8 cellular contexts compared by ENCODE assay signal in the genomic region with DNA sequence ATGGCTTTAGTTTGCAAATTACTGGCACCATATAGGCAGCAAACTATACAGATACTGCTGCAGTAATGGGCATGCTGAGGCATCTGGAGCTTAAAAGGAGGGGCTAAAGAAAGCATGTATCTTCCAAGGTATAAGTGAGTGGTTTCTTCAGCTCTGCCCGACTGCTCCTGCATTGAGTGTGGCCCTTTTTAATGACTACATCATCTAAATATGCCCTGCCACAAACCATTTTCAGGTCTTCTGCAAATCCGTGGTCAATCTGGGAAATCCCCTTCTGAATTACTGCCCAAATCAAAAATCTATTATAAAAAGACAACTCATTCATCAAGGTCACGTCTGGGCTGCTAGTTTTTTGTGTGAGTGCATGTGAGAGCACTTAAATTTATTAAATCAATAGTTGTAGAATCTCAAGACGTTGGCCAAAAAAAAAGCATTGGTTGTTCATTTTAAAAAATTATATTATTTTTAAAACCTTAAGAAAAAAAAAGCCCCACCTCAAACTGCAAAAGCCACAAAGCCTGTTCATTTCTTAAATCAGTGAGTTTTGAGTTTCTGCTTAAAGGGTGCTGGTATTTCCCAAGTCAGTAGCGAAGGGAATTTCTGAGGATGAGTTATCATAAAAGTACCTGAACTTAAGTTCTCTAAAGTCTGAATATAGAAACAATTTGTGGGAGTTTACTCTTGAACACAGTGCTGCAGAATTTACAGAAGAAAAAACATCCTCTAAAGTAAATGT. TPM values are rescaled to one million over a fixed set of nuclear protein-coding genes. Genes with fewer than 3 reads are reported as not detected.
DNase-seq lines count a peak whose midpoint lies in the region; ATAC-seq lines count a peak whose summit lies in the region.

No MANE protein-coding gene starts in this region.

- peaks cover 54 to 86% (median 74%) of the 10 kb centered on the region in 4 donors for H3K4me1 Mint-ChIP-seq in CD4-positive, CD25-positive, alpha-beta regulatory T cell

- peaks cover 10% of the 10 kb centered on the region for H3K36me3 Mint-ChIP-seq in CD4-positive, CD25-positive, alpha-beta regulatory T cell
- H3K36me3 Mint-ChIP-seq in activated naive CD4-positive, alpha-beta T cell treated with anti-CD3 and anti-CD28 coated beads, Interleukin-2, amount 50 U/mL, for 72 hours, result peaks cover 6 to 37% of the 10 kb centered on the region in 2 donors

- H3K27ac ChIP-seq in CD4-positive, CD25-positive, alpha-beta regulatory T cell (ENCODE audit: insufficient read depth, low read length, poor library complexity, severe bottlenecking), result peak overlapping the region; percentile 94
- H3K27ac ChIP-seq in right cardiac atrium (ENCODE audit: low read length), result no peak overlapping the region

- peaks cover 86% of the 10 kb centered on the region for H3K4me1 ChIP-seq in CD4-positive, CD25-positive, alpha-beta regulatory T cell (ENCODE audit: control insufficient read depth, insufficient read depth, low read length, poor library complexity, severe bottlenecking)
- H3K4me1 ChIP-seq in right cardiac atrium (ENCODE audit: control insufficient read depth, insufficient read depth, low read length), result peaks cover 4% of the 10 kb centered on the region

- 54% methylated on average over 5 of the region's 5 CpGs for WGBS in right cardiac atrium

- no peaks in the 10 kb centered on the region for H3K27me3 ChIP-seq in CD4-positive, CD25-positive, alpha-beta regulatory T cell (ENCODE audit: control insufficient read depth, insufficient read depth, low read length)
- no peaks in the 10 kb centered on the region for H3K27me3 ChIP-seq in right cardiac atrium (ENCODE audit: control insufficient read depth, insufficient read depth)

- DNase-seq in CD4-positive, CD25-positive, alpha-beta regulatory T cell, result peak in 1 of 3 donors; percentile 29
- peak; percentile 22 for DNase-seq in GM19240 (ENCODE audit: insufficient read length, low spot score)
- peak; percentile 44 to 60 for DNase-seq in activated naive CD4-positive, alpha-beta T cell treated with anti-CD3 and anti-CD28 coated beads, Interleukin-2, amount 50 U/mL, for 72 hours (ENCODE audit: low spot score in 2 of 2)
- DNase-seq in right cardiac atrium, result no peak
- no peak for DNase-seq in HPDE6-E6E7 (ENCODE audit: extremely low spot score)

- intact Hi-C loops in right cardiac atrium (cut with DNase I), result no loop called here

- no peaks in the 10 kb centered on the region for H3K27me3 Mint-ChIP-seq in CD4-positive, CD25-positive, alpha-beta regulatory T cell

- H3K36me3 ChIP-seq in CD4-positive, CD25-positive, alpha-beta regulatory T cell (ENCODE audit: control insufficient read depth, insufficient read depth, low read length), result peaks cover 9% of the 10 kb centered on the region

- no peaks in the 10 kb centered on the region for H3K9me3 ChIP-seq in CD4-positive, CD25-positive, alpha-beta regulatory T cell (ENCODE audit: control insufficient read depth in 2 of 2, low read length in 2 of 2)
- no peaks in the 10 kb centered on the region for H3K9me3 ChIP-seq in right cardiac atrium (ENCODE audit: control insufficient read depth, low read length)

- H3K9me3 Mint-ChIP-seq in CD4-positive, CD25-positive, alpha-beta regulatory T cell, result no peaks in the 10 kb centered on the region
- no peaks in the 10 kb centered on the region for H3K9me3 Mint-ChIP-seq in activated naive CD4-positive, alpha-beta T cell treated with anti-CD3 and anti-CD28 coated beads, Interleukin-2, amount 50 U/mL, for 72 hours

- H3K4me3 Mint-ChIP-seq in CD4-positive, CD25-positive, alpha-beta regulatory T cell, result peak overlapping the region; percentile 74 to 95 (median 82)

- peak in 1 of 2 donors; percentile 35 for ATAC-seq in CD4-positive, CD25-positive, alpha-beta regulatory T cell (ENCODE audit: low read depth in 2 of 2)
- ATAC-seq in HG03432 (IDR thresholded peaks at IDR 0.05; ENCODE audit: unreplicated experiment), result peak; percentile 69
- peak; percentile 77 to 82 for ATAC-seq in activated naive CD4-positive, alpha-beta T cell treated with anti-CD3 and anti-CD28 coated beads, Interleukin-2, amount 50 U/mL, for 72 hours
- no peak for ATAC-seq in right cardiac atrium
- no peak for ATAC-seq in GM19035 (IDR thresholded peaks at IDR 0.05; ENCODE audit: unreplicated experiment)
- no peak for ATAC-seq in GM21526 (IDR thresholded peaks at IDR 0.05; ENCODE audit: low FRiP score, unreplicated experiment)

- H3K27ac Mint-ChIP-seq in CD4-positive, CD25-positive, alpha-beta regulatory T cell, result peak overlapping the region; percentile 70 to 97 (median 93)
- peak overlapping the region; percentile 87 to 93 for H3K27ac Mint-ChIP-seq in activated naive CD4-positive, alpha-beta T cell treated with anti-CD3 and anti-CD28 coated beads, Interleukin-2, amount 50 U/mL, for 72 hours

- H3K4me3 ChIP-seq in CD4-positive, CD25-positive, alpha-beta regulatory T cell (ENCODE audit: low read depth, low read length), result peak overlapping the region; percentile 88
- H3K4me3 ChIP-seq in right cardiac atrium (ENCODE audit: low read length), result no peak overlapping the region

RNA-seq across cellular contexts. Expression of a gene that starts 16.3 kb away (rescaled TPM):
- total RNA-seq in CD4-positive, CD25-positive, alpha-beta regulatory T cell, result 516 TPM
- polyA plus RNA-seq in CD4-positive, CD25-positive, alpha-beta regulatory T cell, result 1,000 to 10,000 TPM in 3 of 4 donors, 100 to 1,000 TPM in 1; 831 to 1,155 (median 1,047) TPM
- total RNA-seq in activated naive CD4-positive, alpha-beta T cell treated with anti-CD3 and anti-CD28 coated beads, Interleukin-2, amount 50 U/mL, for 72 hours, result 1,000 to 10,000 TPM in 1 of 2 donors, 100 to 1,000 TPM in 1; 761 to 1,053 TPM
- 10 to 100 TPM; 15.9 to 33.0 (median 24.4) TPM for total RNA-seq in right cardiac atrium
- 3.2 TPM for polyA plus RNA-seq in right cardiac atrium

RNA-seq across cellular contexts. Expression of a gene that starts 46.1 kb away (rescaled TPM):
- total RNA-seq in CD4-positive, CD25-positive, alpha-beta regulatory T cell, result 0.20 TPM
- polyA plus RNA-seq in CD4-positive, CD25-positive, alpha-beta regulatory T cell, result under 1 TPM; 0.12 to 0.49 (median 0.18) TPM
- under 1 TPM; 0.16 to 0.99 TPM for total RNA-seq in activated naive CD4-positive, alpha-beta T cell treated with anti-CD3 and anti-CD28 coated beads, Interleukin-2, amount 50 U/mL, for 72 hours
- total RNA-seq in right cardiac atrium, result not detected
- polyA plus RNA-seq in right cardiac atrium, result not detected

Comparison
In these comparisons a context has a peak if more than half of its experiments do, and no peak if none do; other contexts are left out.
1. ATAC-seq: peak in HG03432 (single experiment) and activated naive CD4-positive, alpha-beta T cell treated with anti-CD3 and anti-CD28 coated beads, Interleukin-2, amount 50 U/mL, for 72 hours (2 of 2); none in right cardiac atrium (0 of 2), GM19035 (single experiment) and GM21526 (single experiment).
2. DNase-seq: peak in GM19240 (single experiment) and activated naive CD4-positive, alpha-beta T cell treated with anti-CD3 and anti-CD28 coated beads, Interleukin-2, amount 50 U/mL, for 72 hours (2 of 2); none in right cardiac atrium (0 of 3) and HPDE6-E6E7 (single experiment).
3. RNA of a gene that starts 16.3 kb away (total RNA-seq): 761 to 1,053 TPM in activated naive CD4-positive, alpha-beta T cell treated with anti-CD3 and anti-CD28 coated beads, Interleukin-2, amount 50 U/mL, for 72 hours and 516 TPM in CD4-positive, CD25-positive, alpha-beta regulatory T cell (single experiment); 15.9 to 33.0 TPM in right cardiac atrium; every median in the first group is over 10 times any median in the second.